ENCODE assay signal across 34 cellular contexts in genomic region chr5:134792287-134792686, GRCh38.
"Had no signal": no experiment of that assay in that cellular context is flagged by ENCODE, and none has a peak within 500 bp of the region (broad histone marks: within the 10 kb centered on the region; RNA-seq: fewer than 3 reads in every experiment).

No MANE protein-coding gene starts in this region.

- H3K27ac Mint-ChIP-seq: activated CD4-positive, alpha-beta memory T cell treated with anti-CD3 and anti-CD28 coated beads for 36 hours; activated CD4-positive, alpha-beta T cell treated with anti-CD3 and anti-CD28 coated beads, Interleukin-2, amount 10 ng/mL, durations not matched to agents 7 days and 5 days; activated T-helper 1 cell treated with anti-CD3 and anti-CD28 coated beads, Interleukin-12 subunit alpha, Interleukin-12 subunit beta, Interleukin-2, Interleukin-4 antibody, amounts not matched to agents 30 ng/mL and 10 ng/mL and 1 ng/mL, durations not matched to agents 14 hours and 24 hours and 36 hours; IgD-negative memory B cell; T-helper 1 cell treated with Interleukin-12 subunit alpha and Interleukin-12 subunit beta and Interleukin-4 antibody, amounts not matched to agents 30 μg/mL and 1 μg/mL, for 36 hours had no signal

- H3K4me1 Mint-ChIP-seq: activated CD4-positive, alpha-beta T cell treated with anti-CD3 and anti-CD28 coated beads, Interleukin-2, amount 10 ng/mL, durations not matched to agents 7 days and 5 days; IgD-negative memory B cell had no signal

- ATAC-seq: activated T-cell treated with anti-CD3 and anti-CD28 coated beads, Interleukin-2, amount 50 U/mL, for 4 hours; PC-3 had no signal

- H3K9me3 ChIP-seq: Peyer's patch, SJSA1, SK-N-SH had no signal

- DNase-seq: activated CD4-positive, alpha-beta memory T cell treated with anti-CD3 and anti-CD28 coated beads for 36 hours; activated CD4-positive, alpha-beta T cell treated with anti-CD3 and anti-CD28 coated beads, Interleukin-2, amount 10 ng/mL, durations not matched to agents 7 days and 5 days; activated CD8-positive, alpha-beta memory T cell treated with anti-CD3 and anti-CD28 coated beads, Interleukin-2, amount 50 U/mL, for 4 hours; activated effector memory CD4-positive, alpha-beta T cell treated with Interleukin-2 at 50 U/mL for 16 hours; activated naive CD4-positive, alpha-beta T cell treated with anti-CD3 and anti-CD28 coated beads, Interleukin-2, amount 50 U/mL, for 16 hours; activated T-cell treated with anti-CD3 and anti-CD28 coated beads for 4 hours; activated T-cell treated with anti-CD3 and anti-CD28 coated beads, Interleukin-2, amount 50 U/mL, for 4 hours; amniotic stem cell; aorta; brain microvascular endothelial cell; central memory CD4-positive, alpha-beta T cell; Kasumi-1; KG1; NCI-H1092 treated with DMSO at 0.1 percent for 48 hours; NCI-H146; NCI-H187; NCI-H2081; NCI-H2171 treated with DMSO at 0.1 percent for 48 hours; NCI-H2227 treated with DMSO at 0.1 percent for 48 hours; NCI-H446; NCI-H524; NCI-H69; NCI-H82; NK-92 treated with Interleukin-12 subunit alpha and Interleukin-12 subunit beta, amount 100 ng/mL, for 24 hours; PC-3; Peyer's patch; RPMI8226; SHP77 treated with DMSO at 0.1 percent for 48 hours; SK-N-SH; T1000 had no signal

- H3K9me3 Mint-ChIP-seq: activated CD4-positive, alpha-beta memory T cell treated with anti-CD3 and anti-CD28 coated beads for 36 hours; activated CD4-positive, alpha-beta T cell treated with anti-CD3 and anti-CD28 coated beads, Interleukin-2, amount 10 ng/mL, durations not matched to agents 7 days and 5 days; activated T-cell treated with anti-CD3 and anti-CD28 coated beads, Interleukin-2, amount 50 U/mL, for 4 hours; activated T-helper 1 cell treated with anti-CD3 and anti-CD28 coated beads, Interleukin-12 subunit alpha, Interleukin-12 subunit beta, Interleukin-2, Interleukin-4 antibody, amounts not matched to agents 30 ng/mL and 10 ng/mL and 1 ng/mL, durations not matched to agents 14 hours and 24 hours and 36 hours; IgD-negative memory B cell; T-helper 1 cell treated with Interleukin-12 subunit alpha and Interleukin-12 subunit beta and Interleukin-4 antibody, amounts not matched to agents 30 μg/mL and 1 μg/mL, for 36 hours had no signal

- H3K27me3 Mint-ChIP-seq: activated CD4-positive, alpha-beta memory T cell treated with anti-CD3 and anti-CD28 coated beads for 36 hours; activated CD4-positive, alpha-beta T cell treated with anti-CD3 and anti-CD28 coated beads, Interleukin-2, amount 10 ng/mL, durations not matched to agents 7 days and 5 days; IgD-negative memory B cell had no signal

- H3K4me3 Mint-ChIP-seq: activated CD4-positive, alpha-beta memory T cell treated with anti-CD3 and anti-CD28 coated beads for 36 hours; activated CD4-positive, alpha-beta T cell treated with anti-CD3 and anti-CD28 coated beads, Interleukin-2, amount 10 ng/mL, durations not matched to agents 7 days and 5 days; activated T-cell treated with anti-CD3 and anti-CD28 coated beads, Interleukin-2, amount 50 U/mL, for 4 hours; activated T-helper 1 cell treated with anti-CD3 and anti-CD28 coated beads, Interleukin-12 subunit alpha, Interleukin-12 subunit beta, Interleukin-2, Interleukin-4 antibody, amounts not matched to agents 30 ng/mL and 10 ng/mL and 1 ng/mL, durations not matched to agents 14 hours and 24 hours and 36 hours; IgD-negative memory B cell; T-helper 1 cell treated with Interleukin-12 subunit alpha and Interleukin-12 subunit beta and Interleukin-4 antibody, amounts not matched to agents 30 μg/mL and 1 μg/mL, for 36 hours had no signal
